Comparison of ENCODE assay signal across 26 cellular contexts in the genomic region with DNA sequence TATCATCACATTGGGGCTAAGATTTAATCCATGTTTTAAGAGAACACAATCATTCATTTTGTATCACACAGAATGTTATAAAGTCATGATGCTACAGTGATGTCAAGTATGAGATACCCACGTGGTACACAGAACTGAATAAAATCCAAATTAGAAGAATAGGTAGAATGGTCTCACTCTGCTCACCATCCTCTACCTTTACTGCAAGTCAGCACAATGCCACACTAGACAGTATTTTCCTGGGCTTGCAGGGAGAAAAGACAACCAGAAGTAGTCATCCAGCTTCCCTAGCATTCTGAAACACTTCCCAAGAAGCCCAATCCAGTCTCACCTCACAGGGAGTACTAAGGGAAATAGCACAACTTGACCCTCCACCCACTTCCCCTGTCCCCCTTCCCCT.
DNase-seq lines count a peak whose midpoint lies in the region; ATAC-seq, FAIRE-seq and TF ChIP-seq lines count a peak whose summit lies in the region.
"Had no signal": no experiment of that assay in that cellular context is flagged by ENCODE, and none has a peak within 500 bp of the region (broad histone marks: within the 10 kb centered on the region; RNA-seq: fewer than 3 reads in every experiment).

No MANE protein-coding gene starts in this region.

- H3K9me3 ChIP-seq in H1 (ENCODE audit: insufficient read depth in 2 of 2, low read depth in 1 of 2, low read length in 1 of 2), result 0 out of 4 replicates have a peak, but pooled peaks cover 0 to 6% of the 10 kb centered on the region in 2 experiments
- H3K9me3 ChIP-seq in tibial nerve, result peaks cover 0 to 16% (median 0%) of the 10 kb centered on the region in 4 donors
- peaks cover 0 to 6% (median 0%) of the 10 kb centered on the region in 3 donors for H3K9me3 ChIP-seq in adrenal gland (replicated peaks in 1 of 3)
- H3K9me3 ChIP-seq: BE2C had no signal

- H4K20me1 ChIP-seq in GM23338 (replicated peaks; ENCODE audit: insufficient read depth) (no peaks in the 10 kb centered on the region), H1 (replicated peaks in 1 of 2; ENCODE audit: control insufficient read depth in 1 of 2, insufficient read depth in 2 of 2, low read length in 2 of 2) (no peaks in the 10 kb centered on the region)
- H4K20me1 ChIP-seq: BLaER1 had no signal

- H3K27me3 Mint-ChIP-seq in GM23338 (ENCODE audit: insufficient read depth, low read depth, poor library complexity), result no peaks in the 10 kb centered on the region
- H3K27me3 Mint-ChIP-seq: CD4-positive, alpha-beta memory T cell; CD8-positive, alpha-beta memory T cell had no signal

- H2AFZ ChIP-seq in GM23338 (peak overlapping the region; percentile 70), H1 (ENCODE audit: low read length) (no peak overlapping the region)

- H3K27me3 ChIP-seq in GM23338 (ENCODE audit: insufficient read depth) (no peaks in the 10 kb centered on the region), H1 (replicated peaks in 1 of 4; ENCODE audit: control insufficient read depth in 3 of 4, extremely low read depth in 1 of 4, insufficient read depth in 3 of 4, low read length in 3 of 4) (no peaks in the 10 kb centered on the region), tibial nerve (no peaks in the 10 kb centered on the region), adrenal gland (no peaks in the 10 kb centered on the region)
- H3K27me3 ChIP-seq: BE2C, BLaER1 had no signal

- TF ChIP-seq CTCF in GM23338 (conservative IDR thresholded peaks at IDR 0.05; ENCODE audit: low read depth in 2 of 2) (no peak), H1 (IDR thresholded peaks at IDR 0.05; ENCODE audit: control extremely low read depth in 1 of 3, insufficient read depth in 1 of 3, low read depth in 1 of 3, low read length in 3 of 3) (no peak), tibial nerve (IDR thresholded peaks at IDR 0.05) (no peak), adrenal gland (IDR thresholded peaks at IDR 0.05) (no peak)

- DNase-seq in GM23338 (ENCODE audit: low spot score) (peak; percentile 2), HTR-8/SVneo (ENCODE audit: insufficient read length, low spot score) (no peak), H1 (ENCODE audit: low read depth in 1 of 2, low spot score in 2 of 2) (no peak), tibial nerve (ENCODE audit: low spot score in 2 of 2) (no peak), adrenal gland (no peak)
- DNase-seq: 8988T; ACHN; BE2C; C1 segment of cervical spinal cord; CD4-positive, alpha-beta memory T cell; CD4-positive, CD25-positive, alpha-beta regulatory T cell; CD8-positive, alpha-beta memory T cell; COR-L47; DMS 273 treated with DMSO at 0.1 percent for 48 hours; DMS153; DMS53; DMS79; DND-41; EL; GDM1 had no signal

- H3K36me3 Mint-ChIP-seq in GM23338 (ENCODE audit: low read depth), result peaks cover 12% of the 10 kb centered on the region
- H3K36me3 Mint-ChIP-seq: CD14-positive monocyte; CD4-positive, alpha-beta memory T cell; CD4-positive, CD25-positive, alpha-beta regulatory T cell; CD8-positive, alpha-beta memory T cell had no signal

- TF ChIP-seq POLR2A in H1 (IDR thresholded peaks at IDR 0.05; ENCODE audit: control extremely low read depth in 1 of 2, low read depth in 2 of 2, low read length in 2 of 2), result no peak
- TF ChIP-seq POLR2A in tibial nerve (IDR thresholded peaks at IDR 0.05), result no peak
- no peak for TF ChIP-seq POLR2A in adrenal gland (IDR thresholded peaks at IDR 0.05)

- H3K4me1 ChIP-seq in GM23338 (ENCODE audit: insufficient read depth), result 0 out of 2 replicates have a peak, but pooled peaks cover 4% of the 10 kb centered on the region
- H3K4me1 ChIP-seq in H1 (replicated peaks in 1 of 4; ENCODE audit: control insufficient read depth in 3 of 4, insufficient read depth in 4 of 4, low read length in 3 of 4), result no peaks in the 10 kb centered on the region
- no peaks in the 10 kb centered on the region for H3K4me1 ChIP-seq in tibial nerve
- H3K4me1 ChIP-seq in adrenal gland (replicated peaks in 1 of 2), result no peaks in the 10 kb centered on the region
- H3K4me1 ChIP-seq: BE2C had no signal

- ATAC-seq in GM23338, result no peak
- ATAC-seq: GM12878 had no signal

- H2BK15ac ChIP-seq in H1 (ENCODE audit: low read length), result no peak overlapping the region

- no peak overlapping the region for H3K56ac ChIP-seq in H1 (replicated peaks; ENCODE audit: insufficient read length, low read depth, low read length)

- H2BK5ac ChIP-seq in H1 (ENCODE audit: low read depth, low read length), result 0 out of 2 replicates have a peak overlapping the region, but pooled peaks have one; percentile 26

- no peak overlapping the region for H3K18ac ChIP-seq in H1 (ENCODE audit: extremely low read depth, low read length)

- H2BK12ac ChIP-seq in H1 (ENCODE audit: low read depth, low read length), result no peak overlapping the region

- peaks cover 13% of the 10 kb centered on the region for H3K4me1 Mint-ChIP-seq in GM23338
- H3K4me1 Mint-ChIP-seq: CD14-positive monocyte; CD4-positive, alpha-beta memory T cell; CD4-positive, CD25-positive, alpha-beta regulatory T cell; CD8-positive, alpha-beta memory T cell had no signal

- H3F3A ChIP-seq in GM23338 (replicated peaks; ENCODE audit: low read depth), result no peaks in the 10 kb centered on the region

- no peak for TF ChIP-seq RAD21 in H1 (IDR thresholded peaks at IDR 0.05 in 1 of 2, conservative IDR thresholded peaks at IDR 0.05 in 1 of 2; ENCODE audit: low read depth in 2 of 2, low read length in 2 of 2)

- no peak overlapping the region for H4K8ac ChIP-seq in H1 (ENCODE audit: extremely low read depth, insufficient read depth, low read length)

- no peak overlapping the region for H3K27ac ChIP-seq in GM23338 (ENCODE audit: low read depth)
- H3K27ac ChIP-seq in H1 (ENCODE audit: low read depth, low read length), result no peak overlapping the region
- H3K27ac ChIP-seq in tibial nerve, result no peak overlapping the region
- no peak overlapping the region for H3K27ac ChIP-seq in adrenal gland
- H3K27ac ChIP-seq: BLaER1 had no signal

- FAIRE-seq in HTR-8/SVneo (lab: Jason Lieb, UNC) (peak; percentile 52), H1 (lab: Jason Lieb, UNC) (no peak)
- FAIRE-seq: A204.1, GM12878, GM12892, GM18507 had no signal

- H3K9me3 Mint-ChIP-seq in GM23338, result peaks cover 18% of the 10 kb centered on the region; the same call in 2 of the 3 replicates

- H3K4me2 ChIP-seq in GM23338 (no peak overlapping the region), H1 (ENCODE audit: insufficient read depth in 1 of 2, low read depth in 2 of 2, low read length in 2 of 2) (no peak overlapping the region)
- H3K4me2 ChIP-seq: BLaER1 had no signal

- no peak overlapping the region for H3K9ac ChIP-seq in H1 (replicated peaks in 1 of 4; ENCODE audit: extremely low read depth in 1 of 4, low read depth in 3 of 4, low read length in 3 of 4)
- H3K9ac ChIP-seq: BLaER1 had no signal

- no peak overlapping the region for H4K5ac ChIP-seq in H1 (ENCODE audit: insufficient read length, low read depth, low read length)

- H3K4me3 Mint-ChIP-seq in GM23338, result no peak overlapping the region
- H3K4me3 Mint-ChIP-seq: CD14-positive monocyte; CD4-positive, alpha-beta memory T cell; CD4-positive, CD25-positive, alpha-beta regulatory T cell; CD8-positive, alpha-beta memory T cell had no signal

- H3K79me1 ChIP-seq in H1 (ENCODE audit: low read depth, low read length), result no peaks in the 10 kb centered on the region

- no peak overlapping the region for H3K14ac ChIP-seq in H1 (ENCODE audit: insufficient read length)

- H2AK5ac ChIP-seq in H1 (ENCODE audit: low read depth, low read length), result no peak overlapping the region

- H3K36me3 ChIP-seq in GM23338 (ENCODE audit: insufficient read depth) (no peaks in the 10 kb centered on the region), H1 (ENCODE audit: control insufficient read depth in 2 of 4, insufficient read depth in 4 of 4, low read length in 3 of 4) (no peaks in the 10 kb centered on the region), tibial nerve (no peaks in the 10 kb centered on the region), adrenal gland (replicated peaks in 1 of 2) (no peaks in the 10 kb centered on the region)
- H3K36me3 ChIP-seq: BE2C, BLaER1 had no signal

- no peak overlapping the region for H3K4ac ChIP-seq in H1 (replicated peaks; ENCODE audit: insufficient read length, low read depth, low read length)

- H3K27ac Mint-ChIP-seq in GM23338, result no peak overlapping the region
- H3K27ac Mint-ChIP-seq: CD4-positive, alpha-beta memory T cell; CD4-positive, CD25-positive, alpha-beta regulatory T cell; CD8-positive, alpha-beta memory T cell had no signal

- H3K23ac ChIP-seq in H1 (ENCODE audit: insufficient read length), result no peak overlapping the region

- no peak overlapping the region for H2BK120ac ChIP-seq in H1 (replicated peaks; ENCODE audit: low read depth, low read length)

- intact Hi-C loops in adrenal gland (cut with DNase I), result no loop called here

- POLR2A ChIA-PET in H1 (lab: Charles Lee; ENCODE audit: partially characterized antibody), result no interaction called here

- CTCF ChIA-PET in H1 (lab: Charles Lee; ENCODE audit: partially characterized antibody), result no interaction called here

- H3K79me2 ChIP-seq in GM23338 (replicated peaks; ENCODE audit: insufficient read depth) (no peaks in the 10 kb centered on the region), H1 (ENCODE audit: control insufficient read depth in 1 of 2, insufficient read depth in 2 of 2, low read length in 2 of 2) (no peaks in the 10 kb centered on the region)

- WGBS in H1 (ENCODE audit: extremely low coverage in 1 of 2, insufficient coverage in 1 of 2, insufficient read length in 1 of 2, insufficient replicate concordance in 2 of 2, low coverage in 1 of 2, low lambda C conversion rate in 2 of 2, missing lambda C conversion rate in 1 of 2), 2 experiments, result 100% methylated on average over 1 of the region's 1 CpG; no CpG with 5 or more reads in 1 of the 2 experiments
- 85 to 96% methylated on average over 1 of the region's 1 CpG for WGBS in tibial nerve, 2 donors
- WGBS in adrenal gland, 4 donors, result 47 to 67% (median 66%) methylated on average over 1 of the region's 1 CpG

- no peak overlapping the region for H2BK20ac ChIP-seq in H1 (ENCODE audit: low read length)

- TF ChIP-seq EP300 in H1 (IDR thresholded peaks at IDR 0.05; ENCODE audit: borderline replicate concordance in 1 of 2, low read depth in 2 of 2, low read length in 2 of 2) (no peak), tibial nerve (IDR thresholded peaks at IDR 0.05) (no peak)

- no peak overlapping the region for H3K4me3 ChIP-seq in GM23338
- H3K4me3 ChIP-seq in H1 (ENCODE audit: extremely low read depth in 1 of 4, insufficient read depth in 2 of 4, low read depth in 3 of 4, low read length in 4 of 4), result no peak overlapping the region
- no peak overlapping the region for H3K4me3 ChIP-seq in tibial nerve
- no peak overlapping the region for H3K4me3 ChIP-seq in adrenal gland
- H3K4me3 ChIP-seq: BLaER1, GM12878 had no signal

- no peak overlapping the region for H4K91ac ChIP-seq in H1 (replicated peaks; ENCODE audit: insufficient read length, low read length)

- peaks cover 13% of the 10 kb centered on the region for H3K9me2 ChIP-seq in GM23338 (ENCODE audit: insufficient read depth)

- no peaks in the 10 kb centered on the region for H3K23me2 ChIP-seq in H1 (ENCODE audit: low read depth, low read length)

TF ChIP-seq in GM23338, 12 proteins besides CTCF, POLR2A, EP300 and RAD21 (continues in another document):
- TF ChIP-seq ZNF114 (CRISPR knock-in tag; IDR thresholded peaks at IDR 0.05) (no peak), EZH2phosphoT487 (IDR thresholded peaks at IDR 0.05; ENCODE audit: unreplicated experiment) (no peak)

TF ChIP-seq in H1, 55 proteins besides CTCF, POLR2A, EP300 and RAD21 (continues in another document):
- no peak for TF ChIP-seq GTF2F1 (IDR thresholded peaks at IDR 0.05; ENCODE audit: borderline replicate concordance, low read depth, low read length)
